ENCODE assay signal across 21 cellular contexts in the genomic region with DNA sequence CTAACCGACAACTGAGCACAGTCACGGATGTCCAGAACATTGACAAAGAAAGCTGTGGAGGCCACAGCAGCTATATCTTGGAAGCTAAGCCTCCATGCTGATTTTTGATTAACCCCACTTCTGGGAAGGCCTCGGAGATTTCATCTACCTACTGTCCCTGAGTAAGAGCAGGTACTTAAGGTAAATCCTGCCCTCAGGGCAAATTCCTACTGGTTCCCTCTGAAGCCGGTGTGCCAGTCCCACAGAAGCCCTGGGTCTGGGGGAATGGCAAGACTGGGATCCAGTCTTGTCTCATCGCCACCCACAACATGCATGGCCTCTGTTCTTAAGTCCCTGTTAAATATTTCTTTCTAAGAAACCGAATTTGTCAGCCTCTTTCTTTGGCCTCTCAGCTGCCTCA.
"Had no signal": no experiment of that assay in that cellular context is flagged by ENCODE, and none has a peak within 500 bp of the region (broad histone marks: within the 10 kb centered on the region; RNA-seq: fewer than 3 reads in every experiment).

No MANE protein-coding gene starts in this region.

- H3K4me3 ChIP-seq: dorsolateral prefrontal cortex, esophagus muscularis mucosa, gastroesophageal sphincter, lung, right lobe of liver, thoracic aorta, tibial nerve, upper lobe of left lung had no signal

- H3K27ac ChIP-seq: dorsolateral prefrontal cortex, esophagus muscularis mucosa, foreskin keratinocyte, gastroesophageal sphincter, parathyroid adenoma, right lobe of liver, thoracic aorta, tibial nerve, upper lobe of left lung had no signal

- H3K9ac ChIP-seq: parathyroid adenoma had no signal

- H2AFZ ChIP-seq: parathyroid adenoma had no signal

- H3K79me2 ChIP-seq: parathyroid adenoma had no signal

- H3K4me1 ChIP-seq: parathyroid adenoma had no signal

- DNase-seq: dorsolateral prefrontal cortex; effector CD4-positive, alpha-beta T cell; hypothalamus; immature natural killer cell; islet precursor cell; kidney glomerular epithelial cell; left ventricle myocardium superior; naive thymus-derived CD8-positive, alpha-beta T cell; small intestine; stimulated activated CD4-positive, alpha-beta T cell treated with anti-CD3 and anti-CD28 coated beads, Interleukin-15, amount 100 ng/mL, for 24 hours; stimulated activated CD4-positive, alpha-beta T cell treated with anti-CD3 and anti-CD28 coated beads, Interleukin-2, amount 100 ng/mL, for 48 hours; stimulated activated naive B cell treated with anti-CD40 and anti-IgM and Interleukin-4, amounts not matched to agents 10 μg/mL and 1 μg/mL and 100 μg/mL, for 72 hours; upper lobe of left lung had no signal

- H3K27me3 ChIP-seq: dorsolateral prefrontal cortex, esophagus muscularis mucosa, foreskin keratinocyte, gastroesophageal sphincter, right lobe of liver, tibial nerve, upper lobe of left lung had no signal

- ATAC-seq: foreskin keratinocyte; gastroesophageal sphincter; left ventricle myocardium superior; naive thymus-derived CD8-positive, alpha-beta T cell; right lobe of liver; stimulated activated naive B cell treated with anti-CD40 and anti-IgM and Interleukin-4, amounts not matched to agents 10 μg/mL and 1 μg/mL and 100 μg/mL, for 72 hours had no signal

- H3K9me3 ChIP-seq: esophagus muscularis mucosa, gastroesophageal sphincter, right lobe of liver, thoracic aorta, tibial nerve, upper lobe of left lung had no signal
